In genomic region chr7:33062782-33063443, GRCh38 we compare ENCODE assay signal across 8 cellular contexts. TPM values are rescaled to one million over a fixed set of nuclear protein-coding genes. Genes with fewer than 3 reads are reported as not detected.
DNase-seq lines count a peak whose midpoint lies in the region; ATAC-seq lines count a peak whose summit lies in the region.

No MANE protein-coding gene starts in this region.

- H3K27me3 ChIP-seq in esophagus (ENCODE audit: control insufficient read depth in 1 of 2, insufficient read depth in 2 of 2, low read length in 2 of 2): no peaks in the 10 kb centered on the region
- no peaks in the 10 kb centered on the region for H3K27me3 ChIP-seq in mucosa of stomach (ENCODE audit: control insufficient read depth, insufficient read depth, low read length)

- H3K36me3 ChIP-seq in esophagus (ENCODE audit: control insufficient read depth in 2 of 2, insufficient read depth in 2 of 2, low read length in 1 of 2): no peaks in the 10 kb centered on the region
- H3K36me3 ChIP-seq in mucosa of stomach (ENCODE audit: control insufficient read depth, insufficient read depth, low read length): no peaks in the 10 kb centered on the region

- H3K27ac Mint-ChIP-seq in IgD-negative memory B cell: peak overlapping the region; percentile 33 to 99 (median 97)

- H3K9me3 Mint-ChIP-seq in IgD-negative memory B cell: peaks cover 4 to 10% (median 9%) of the 10 kb centered on the region in 3 donors

- H3K4me3 Mint-ChIP-seq in IgD-negative memory B cell: peak overlapping the region; percentile 82 to 98 (median 96)

- H3K27ac ChIP-seq in esophagus (ENCODE audit: low read depth in 2 of 2, low read length in 1 of 2): peak overlapping the region; percentile 94 to 98

- H3K9ac ChIP-seq in mucosa of stomach (ENCODE audit: low read length): peak overlapping the region; percentile 89

- H3K27me3 Mint-ChIP-seq in IgD-negative memory B cell: no peaks in the 10 kb centered on the region

- peaks cover 19 to 31% (median 29%) of the 10 kb centered on the region in 3 donors for H3K4me1 Mint-ChIP-seq in IgD-negative memory B cell

- peak; percentile 94 for DNase-seq in DMS153 (lab: John Stamatoyannopoulos, UW)
- peak; percentile 96 for DNase-seq in OCI-M1 (lab: John Stamatoyannopoulos, UW)
- peak; percentile 94 for DNase-seq in activated T-cell treated with anti-CD3 and anti-CD28 coated beads, Interleukin-2, amount 50 U/mL, for 1 hour
- DNase-seq in stimulated activated CD8-positive, alpha-beta memory T cell treated with anti-CD3 and anti-CD28 coated beads, Interleukin-4, amount 100 ng/mL, for 48 hours: peak; percentile 93

- WGBS in esophagus, 2 donors: 0 to 1% methylated on average over 50 of the region's 50 CpGs

- peaks cover 4% of the 10 kb centered on the region for H3K36me3 Mint-ChIP-seq in IgD-negative memory B cell

- peak; percentile 96 for ATAC-seq in GM21576 (IDR thresholded peaks at IDR 0.05; ENCODE audit: unreplicated experiment)

- H3K4me1 ChIP-seq in esophagus (ENCODE audit: control insufficient read depth in 2 of 2, insufficient read depth in 2 of 2, low read length in 1 of 2) (no peaks in the 10 kb centered on the region), mucosa of stomach (ENCODE audit: control insufficient read depth, insufficient read depth, low read length) (peaks cover 4% of the 10 kb centered on the region)

- H3K4me3 ChIP-seq in esophagus (ENCODE audit: low read depth in 1 of 2, low read length in 2 of 2): peak overlapping the region; percentile 69 to 99
- peak overlapping the region; percentile 71 for H3K4me3 ChIP-seq in mucosa of stomach (ENCODE audit: low read length)

- H3K9me3 ChIP-seq in esophagus (ENCODE audit: control insufficient read depth in 2 of 2, insufficient read depth in 1 of 2, low read depth in 1 of 2, low read length in 1 of 2) (no peaks in the 10 kb centered on the region), mucosa of stomach (ENCODE audit: control insufficient read depth, low read length) (no peaks in the 10 kb centered on the region)

RNA-seq across cellular contexts. Expression of gene NT5C3A, which starts 0.3 kb away (rescaled TPM):
- polyA plus RNA-seq in IgD-negative memory B cell (67.5 TPM), esophagus (10 to 100 TPM; 13.9 to 15.9 TPM)

RNA-seq across cellular contexts. Expression of gene RP9, which starts 46.3 kb away (rescaled TPM):
- polyA plus RNA-seq in IgD-negative memory B cell (49.6 TPM), esophagus (1 to 10 TPM; 5.7 to 5.8 TPM)

Comparison
In these comparisons a context has a peak if more than half of its experiments do, and no peak if none do; other contexts are left out.
1. Peak in every context shown above with its lines: DNase-seq, ATAC-seq, H3K4me3 ChIP-seq and H3K27ac ChIP-seq.